19 cellular contexts compared by ENCODE assay signal in the genomic region with DNA sequence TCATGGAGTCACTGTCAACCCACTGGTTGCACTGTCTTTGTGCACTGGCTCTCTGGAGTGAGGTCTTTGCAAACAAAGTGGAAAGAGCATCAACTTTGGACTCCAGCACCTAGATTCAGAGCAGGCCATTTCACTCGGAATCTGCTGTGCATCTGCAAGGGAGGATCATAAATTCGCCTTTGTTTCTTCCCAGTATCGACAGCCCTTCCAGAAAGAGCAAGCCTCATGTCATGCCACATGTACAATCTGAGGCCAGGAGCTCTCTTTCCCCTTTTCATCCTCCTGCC. TPM values are rescaled to one million over a fixed set of nuclear protein-coding genes. Genes with fewer than 3 reads are reported as not detected.
DNase-seq lines count a peak whose midpoint lies in the region; ATAC-seq and TF ChIP-seq lines count a peak whose summit lies in the region.
"Had no signal": no experiment of that assay in that cellular context is flagged by ENCODE, and none has a peak within 500 bp of the region (broad histone marks: within the 10 kb centered on the region; RNA-seq: fewer than 3 reads in every experiment).

No MANE protein-coding gene starts in this region.

- H3K23ac ChIP-seq in IMR-90 (ENCODE audit: low read depth, low read length) (no peak overlapping the region), neuronal stem cell (ENCODE audit: low read depth, low read length, poor library complexity) (no peak overlapping the region)

- H3K36me3 ChIP-seq in IMR-90 (ENCODE audit: control insufficient read depth, insufficient read depth, low read length), result no peaks in the 10 kb centered on the region
- H3K36me3 ChIP-seq in hepatocyte (replicated peaks; ENCODE audit: insufficient read depth, low read depth), result no peaks in the 10 kb centered on the region
- no peaks in the 10 kb centered on the region for H3K36me3 ChIP-seq in neuronal stem cell (replicated peaks in 1 of 2; ENCODE audit: control insufficient read depth in 2 of 2, insufficient read depth in 2 of 2, low read length in 2 of 2)
- H3K36me3 ChIP-seq: BLaER1, MG63, SJSA1 had no signal

- H2AK9ac ChIP-seq in IMR-90 (replicated peaks; ENCODE audit: low read depth, low read length, poor library complexity), result no peak overlapping the region

- H3K18ac ChIP-seq in IMR-90 (ENCODE audit: low read depth, low read length), result no peak overlapping the region
- no peak overlapping the region for H3K18ac ChIP-seq in neuronal stem cell (ENCODE audit: low read length)

- H2BK15ac ChIP-seq in IMR-90 (ENCODE audit: low read depth, low read length), result no peak overlapping the region
- peak overlapping the region; percentile 34 for H2BK15ac ChIP-seq in neuronal stem cell (ENCODE audit: low read length)

- 0 out of 2 replicates have a peak, but pooled peaks cover 4% of the 10 kb centered on the region for H4K20me1 ChIP-seq in IMR-90 (ENCODE audit: insufficient read depth, low read length)
- peaks cover 8% of the 10 kb centered on the region for H4K20me1 ChIP-seq in hepatocyte (ENCODE audit: insufficient read depth, poor library complexity, severe bottlenecking)
- H4K20me1 ChIP-seq: BLaER1 had no signal

- H4K8ac ChIP-seq in IMR-90 (ENCODE audit: low read depth in 2 of 2, low read length in 2 of 2), result no peak overlapping the region
- no peak overlapping the region for H4K8ac ChIP-seq in neuronal stem cell (ENCODE audit: low read depth, low read length)

- DNase-seq in IMR-90 (no peak), hepatocyte (ENCODE audit: low spot score) (no peak), neuronal stem cell (ENCODE audit: low spot score) (no peak)
- DNase-seq in activated CD4-positive, alpha-beta T cell treated with anti-CD3 and anti-CD28 coated beads for 4 hours, result no peak
- DNase-seq: CD4-positive, alpha-beta memory T cell; Kasumi-1; MG63; NCI-H1048; NCI-H1436; NCI-H1930; NCI-H345 had no signal

- H3K4me2 ChIP-seq in IMR-90 (ENCODE audit: low read depth, low read length), result no peak overlapping the region
- peak overlapping the region; percentile 96 for H3K4me2 ChIP-seq in hepatocyte
- no peak overlapping the region for H3K4me2 ChIP-seq in neuronal stem cell (ENCODE audit: insufficient read depth, low read length, poor library complexity, severe bottlenecking)
- H3K4me2 ChIP-seq: BLaER1 had no signal

- dilution Hi-C loops in IMR-90 (cut with HindIII; ENCODE audit: low sequenced_read_pairs, unreplicated experiment), result no loop called here

- no peaks in the 10 kb centered on the region for H3K79me1 ChIP-seq in IMR-90 (ENCODE audit: low read depth in 1 of 2, low read length in 2 of 2)
- no peaks in the 10 kb centered on the region for H3K79me1 ChIP-seq in neuronal stem cell (ENCODE audit: low read depth, low read length)

- no CpG with 5 or more reads among the region's 3 CpGs for WGBS in IMR-90 (ENCODE audit: extremely low coverage in 2 of 2, insufficient read length in 1 of 2), 2 experiments
- WGBS in hepatocyte (ENCODE audit: low lambda C conversion rate, missing lambda C conversion rate), result 92% methylated on average over 3 of the region's 3 CpGs
- WGBS in neuronal stem cell (ENCODE audit: extremely low coverage in 2 of 2, insufficient read length in 2 of 2, insufficient replicate concordance in 1 of 2), 2 donors, result no CpG with 5 or more reads among the region's 3 CpGs

- H3K9me3 ChIP-seq in IMR-90 (ENCODE audit: control insufficient read depth, insufficient read depth, low read length) (no peaks in the 10 kb centered on the region), hepatocyte (ENCODE audit: low read depth) (no peaks in the 10 kb centered on the region), neuronal stem cell (replicated peaks in 1 of 2; ENCODE audit: control insufficient read depth in 2 of 2, insufficient read depth in 1 of 2, low read depth in 1 of 2, low read length in 2 of 2) (peaks cover 0 to 2% of the 10 kb centered on the region in 2 donors)
- H3K9me3 ChIP-seq: BLaER1, MG63, SJSA1 had no signal

- TF ChIP-seq CTCF in IMR-90 (conservative IDR thresholded peaks at IDR 0.05; ENCODE audit: low read depth, low read length) (no peak), hepatocyte (IDR thresholded peaks at IDR 0.05; ENCODE audit: poor library complexity) (no peak)

- peaks cover 3% of the 10 kb centered on the region; the same call in 1 of the 2 replicates for H3K9me1 ChIP-seq in IMR-90 (ENCODE audit: insufficient read depth, low read length)

- peaks cover 28% of the 10 kb centered on the region for H3K79me2 ChIP-seq in hepatocyte

- H3K4me3 ChIP-seq in IMR-90 (ENCODE audit: insufficient read depth, low read depth, low read length) (no peak overlapping the region), hepatocyte (no peak overlapping the region), neuronal stem cell (ENCODE audit: low read length in 2 of 2) (no peak overlapping the region)
- H3K4me3 ChIP-seq: BLaER1, MG63, SJSA1 had no signal

- CTCF ChIA-PET in IMR-90 (lab: Yijun Ruan, JAX), result no interaction called here

- H3K9ac ChIP-seq in IMR-90 (ENCODE audit: low read depth, low read length), result no peak overlapping the region
- no peak overlapping the region for H3K9ac ChIP-seq in neuronal stem cell (ENCODE audit: low read depth, low read length, poor library complexity)
- H3K9ac ChIP-seq: BLaER1 had no signal

- no TSS peak for BruUV-seq in IMR-90 (replicated peaks; lab: Mats Ljungman, UMichigan)

- H2AFZ ChIP-seq in IMR-90 (replicated peaks; ENCODE audit: low read length, poor library complexity) (peak overlapping the region; percentile 32), hepatocyte (no peak overlapping the region), neuronal stem cell (ENCODE audit: low read length) (no peak overlapping the region)

- no peak overlapping the region for H2AK5ac ChIP-seq in IMR-90 (ENCODE audit: low read depth, low read length)
- no peak overlapping the region for H2AK5ac ChIP-seq in neuronal stem cell (ENCODE audit: low read depth, low read length)

- H3K4me1 ChIP-seq in IMR-90 (ENCODE audit: control insufficient read depth, insufficient read depth, low read length), result peaks cover 2% of the 10 kb centered on the region; the same call in 1 of the 2 replicates
- no peaks in the 10 kb centered on the region for H3K4me1 ChIP-seq in hepatocyte (ENCODE audit: insufficient read depth)
- peaks cover 0 to 17% of the 10 kb centered on the region in 2 donors for H3K4me1 ChIP-seq in neuronal stem cell (ENCODE audit: control insufficient read depth in 2 of 2, insufficient read depth in 1 of 2, low read depth in 1 of 2, low read length in 2 of 2)
- H3K4me1 ChIP-seq: BLaER1 had no signal

- H2BK120ac ChIP-seq in IMR-90 (ENCODE audit: low read depth, low read length) (no peak overlapping the region), neuronal stem cell (ENCODE audit: low read depth, low read length) (no peak overlapping the region)

- POLR2A ChIA-PET in IMR-90 (lab: Charles Lee; ENCODE audit: unreplicated experiment), result no interaction called here

- H4K5ac ChIP-seq in IMR-90 (ENCODE audit: low read depth, low read length), result no peak overlapping the region

- H3K4ac ChIP-seq in IMR-90 (ENCODE audit: low read depth, low read length) (no peak overlapping the region), neuronal stem cell (ENCODE audit: low read length) (no peak overlapping the region)

- H4K91ac ChIP-seq in IMR-90 (ENCODE audit: insufficient read depth, low read depth, low read length) (no peak overlapping the region), neuronal stem cell (ENCODE audit: low read depth, low read length, poor library complexity) (no peak overlapping the region)

- H3K14ac ChIP-seq in IMR-90 (replicated peaks; ENCODE audit: low read depth, low read length), result no peak overlapping the region
- H3K14ac ChIP-seq in neuronal stem cell (ENCODE audit: low read length), result no peak overlapping the region

- ATAC-seq in IMR-90 (ENCODE audit: low read depth) (no peak), GM18520 (IDR thresholded peaks at IDR 0.05; ENCODE audit: unreplicated experiment) (no peak), HG02938 (IDR thresholded peaks at IDR 0.05; ENCODE audit: unreplicated experiment) (no peak)

- H3K56ac ChIP-seq in IMR-90 (ENCODE audit: extremely low read depth, insufficient read depth, low read length), result no peak overlapping the region

- no peak for TF ChIP-seq RAD21 in IMR-90 (IDR thresholded peaks at IDR 0.05; ENCODE audit: low read length)

- in situ Hi-C loops in IMR-90 (cut with MboI; ENCODE audit: low sequenced_read_pairs), result no loop called here

- H3K9me2 ChIP-seq in hepatocyte (replicated peaks; ENCODE audit: insufficient read depth), result no peaks in the 10 kb centered on the region

- intact Hi-C loops in IMR-90 (cut with micrococcal nuclease), result no loop called here

- no peak for TF ChIP-seq POLR2A in IMR-90 (IDR thresholded peaks at IDR 0.05; ENCODE audit: low read depth, low read length)

- peak overlapping the region; percentile 51 for H2BK12ac ChIP-seq in neuronal stem cell (ENCODE audit: low read length)

- no peak overlapping the region for H2BK20ac ChIP-seq in IMR-90 (ENCODE audit: low read depth, low read length)

- H3K27ac ChIP-seq in IMR-90 (ENCODE audit: insufficient read depth, low read length) (no peak overlapping the region), hepatocyte (no peak overlapping the region), neuronal stem cell (replicated peaks; ENCODE audit: low read length) (no peak overlapping the region)
- H3K27ac ChIP-seq: BLaER1, HL-60, SJSA1 had no signal

- H3K27me3 ChIP-seq in IMR-90 (ENCODE audit: control insufficient read depth, insufficient read depth, low read length) (peaks cover 86% of the 10 kb centered on the region), hepatocyte (peaks cover 32% of the 10 kb centered on the region), neuronal stem cell (ENCODE audit: control insufficient read depth in 3 of 3, insufficient read depth in 3 of 3, low read depth in 1 of 3, low read length in 3 of 3) (peaks cover 7 to 91% (median 29%) of the 10 kb centered on the region in 3 experiments)
- H3K27me3 ChIP-seq: BLaER1, MG63 had no signal

- H2BK5ac ChIP-seq in IMR-90 (ENCODE audit: low read depth, low read length, poor library complexity, severe bottlenecking), result no peak overlapping the region
- H2BK5ac ChIP-seq in neuronal stem cell (ENCODE audit: low read length), result no peak overlapping the region

RNA-seq across cellular contexts. Expression of a gene that starts 0.9 kb away (rescaled TPM):
- total RNA-seq in IMR-90 (2012; rRNA removed) (under 0.01 TPM in 2 replicates), hepatocyte (20.3 and 23.5 TPM in 2 replicates)
- polyA plus RNA-seq in IMR-90 (2012; rRNA removed) (0.14 and 0.17 TPM in 2 replicates), hepatocyte (23.5 and 31.4 TPM in 2 replicates)
- polyA plus RNA-seq in IMR-90 (2012; cell fraction: cytosol; rRNA removed), result 0.12 and 0.35 TPM in 2 replicates
- 0.16 and 0.36 TPM in 2 replicates for polyA plus RNA-seq in IMR-90 (2012; cell fraction: nucleus; rRNA removed; ENCODE audit: low replicate concordance)
- 17.1 TPM for polyA plus RNA-seq in neuronal stem cell (2013, experiment 1 of 2)
- polyA plus RNA-seq in neuronal stem cell (2013, experiment 2 of 2), result 16.2 TPM
- total RNA-seq: CD4-positive, alpha-beta memory T cell had no signal
- polyA plus RNA-seq: CD4-positive, alpha-beta memory T cell; IgD-negative memory B cell had no signal

RNA-seq across cellular contexts. Expression of a gene that starts 39.8 kb away (rescaled TPM):
- total RNA-seq in IMR-90 (2012; rRNA removed) (not detected in 2 replicates), hepatocyte (0.23 TPM in 1 of 2 replicates, not detected in the other)
- polyA plus RNA-seq in IMR-90 (2012; rRNA removed) (not detected in 2 replicates), hepatocyte (0.18 and 0.21 TPM in 2 replicates)
- polyA plus RNA-seq in IMR-90 (2012; cell fraction: cytosol; rRNA removed), result not detected in 2 replicates
- polyA plus RNA-seq in IMR-90 (2012; cell fraction: nucleus; rRNA removed; ENCODE audit: low replicate concordance), result not detected in 2 replicates
- not detected for polyA plus RNA-seq in neuronal stem cell (2013, experiment 1 of 2)
- polyA plus RNA-seq in neuronal stem cell (2013, experiment 2 of 2), result 0.01 TPM
- total RNA-seq: A673; CD4-positive, alpha-beta memory T cell; HT1080; SJSA1 had no signal
- polyA plus RNA-seq: CD4-positive, alpha-beta memory T cell; IgD-negative memory B cell had no signal

RNA-seq across cellular contexts. Expression of a gene that starts 58.1 kb away (rescaled TPM):
- total RNA-seq in IMR-90 (2012; rRNA removed), result not detected in 2 replicates
- polyA plus RNA-seq in IMR-90 (2012; rRNA removed), result 0.10 TPM in 1 of 2 replicates, not detected in the other
- not detected in 2 replicates for polyA plus RNA-seq in IMR-90 (2012; cell fraction: cytosol; rRNA removed)
- 0.11 TPM in 1 of 2 replicates, not detected in the other for polyA plus RNA-seq in IMR-90 (2012; cell fraction: nucleus; rRNA removed; ENCODE audit: low replicate concordance)
- total RNA-seq in hepatocyte, result 0.90 TPM in 1 of 2 replicates, not detected in the other
- polyA plus RNA-seq in hepatocyte, result 0.22 and 0.99 TPM in 2 replicates
- polyA plus RNA-seq in neuronal stem cell (2013, experiment 1 of 2), result not detected
- 0.04 TPM for polyA plus RNA-seq in neuronal stem cell (2013, experiment 2 of 2)
- total RNA-seq: A673; CD4-positive, alpha-beta memory T cell; HT1080; SJSA1 had no signal
- polyA plus RNA-seq: CD4-positive, alpha-beta memory T cell; IgD-negative memory B cell had no signal

Comparison
In these comparisons a context has a peak if more than half of its experiments do, and no peak if none do; other contexts are left out.
1. RNA of a gene that starts 0.9 kb away (total RNA-seq): 20.3 to 23.5 TPM in hepatocyte; under 0.01 TPM in IMR-90; every median in the first group is over 10 times any median in the second.